In the genomic region with DNA sequence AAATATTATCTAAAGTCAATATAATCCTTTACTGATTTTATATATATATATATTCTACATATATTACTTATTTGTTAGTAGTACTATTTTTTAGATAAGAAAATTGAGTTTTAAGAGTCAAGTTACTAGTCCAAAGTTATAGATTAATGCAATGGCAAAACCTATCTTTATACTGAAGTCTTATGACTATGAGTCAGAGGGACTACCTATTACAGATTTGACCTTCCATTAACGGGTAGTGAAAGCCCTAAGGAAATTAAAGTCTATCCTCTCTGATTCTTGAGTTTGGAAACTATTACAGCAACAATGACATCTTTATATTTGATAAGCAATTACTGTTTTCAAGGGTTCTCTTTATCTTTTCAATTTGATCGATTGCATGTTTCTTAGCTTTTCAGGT, we compare ENCODE assay signal across 33 cellular contexts.
"Had no signal": no experiment of that assay in that cellular context is flagged by ENCODE, and none has a peak within 500 bp of the region (broad histone marks: within the 10 kb centered on the region; RNA-seq: fewer than 3 reads in every experiment).

No MANE protein-coding gene starts in this region.

- H3K36me3 Mint-ChIP-seq: activated CD4-positive, alpha-beta memory T cell treated with anti-CD3 and anti-CD28 coated beads for 36 hours; activated naive CD4-positive, alpha-beta T cell treated with anti-CD3 and anti-CD28 coated beads, Interleukin-2, amount 10 ng/mL, durations not matched to agents 7 days and 5 days; activated naive CD8-positive, alpha-beta T cell had no signal

- H3K27me3 ChIP-seq: brain microvascular endothelial cell had no signal

- H3K36me3 ChIP-seq: brain microvascular endothelial cell had no signal

- H3K9me3 Mint-ChIP-seq: activated CD4-positive, alpha-beta memory T cell treated with anti-CD3 and anti-CD28 coated beads for 36 hours; activated naive CD4-positive, alpha-beta T cell treated with anti-CD3 and anti-CD28 coated beads, Interleukin-2, amount 10 ng/mL, durations not matched to agents 7 days and 5 days had no signal

- H3K27ac ChIP-seq: VCaP had no signal

- H3K4me1 Mint-ChIP-seq: activated B cell treated with CpG ODN at 0.5 μM for 24 hours; activated naive CD4-positive, alpha-beta T cell treated with anti-CD3 and anti-CD28 coated beads, Interleukin-2, amount 10 ng/mL, durations not matched to agents 7 days and 5 days; activated naive CD8-positive, alpha-beta T cell treated with anti-CD3 and anti-CD28 coated beads, Interleukin-2, amount 50 U/mL, for 24 hours had no signal

- H3K27ac Mint-ChIP-seq: activated B cell treated with CpG ODN at 0.5 μM for 24 hours; activated CD4-positive, alpha-beta memory T cell treated with anti-CD3 and anti-CD28 coated beads for 36 hours; activated naive CD4-positive, alpha-beta T cell treated with anti-CD3 and anti-CD28 coated beads, Interleukin-2, amount 10 ng/mL, durations not matched to agents 7 days and 5 days; activated naive CD8-positive, alpha-beta T cell; activated naive CD8-positive, alpha-beta T cell treated with anti-CD3 and anti-CD28 coated beads, Interleukin-2, amount 50 U/mL, for 24 hours had no signal

- DNase-seq: activated B cell treated with CpG ODN at 0.5 μM for 24 hours; activated CD4-positive, alpha-beta memory T cell treated with anti-CD3 and anti-CD28 coated beads for 36 hours; activated CD4-positive, alpha-beta T cell treated with anti-CD3 and anti-CD28 coated beads for 4 hours; activated CD4-positive, alpha-beta T cell treated with anti-CD3 and anti-CD28 coated beads, Interleukin-2, amount 50 U/mL, for 1 hour; activated CD4-positive, CD25-positive, alpha-beta regulatory T cell treated with anti-CD3 and anti-CD28 coated beads, Interleukin-2, amount 50 U/mL, for 72 hours; activated CD8-positive, alpha-beta memory T cell treated with anti-CD3 and anti-CD28 coated beads, Interleukin-2, amount 50 U/mL, for 4 hours; activated effector memory CD4-positive, alpha-beta T cell treated with Interleukin-2 at 50 U/mL for 16 hours; activated naive CD4-positive, alpha-beta T cell treated with anti-CD3 and anti-CD28 coated beads, Interleukin-2, amount 10 ng/mL, durations not matched to agents 7 days and 5 days; activated naive CD8-positive, alpha-beta T cell treated with anti-CD3 and anti-CD28 coated beads, Interleukin-2, amount 50 U/mL, for 24 hours; activated T-cell treated with anti-CD3 and anti-CD28 coated beads for 4 hours; activated T-cell treated with anti-CD3 and anti-CD28 coated beads, Interleukin-2, amount 50 U/mL, for 48 hours; aorta; brain microvascular endothelial cell; cerebellar nuclear complex; NCI-H1105; NCI-H1436; NCI-H1694; NCI-H1930; NCI-H2081 treated with DMSO at 0.1 percent for 48 hours; NCI-H226; NCI-H446 treated with DMSO at 0.1 percent for 48 hours; NCI-H524; NCI-H69; RPMI8226; SIG-M5; SW 1271; T-helper 1 cell; T-helper 2 cell; T-helper 9 cell had no signal

- H3K4me3 Mint-ChIP-seq: activated B cell treated with CpG ODN at 0.5 μM for 24 hours; activated CD4-positive, alpha-beta memory T cell treated with anti-CD3 and anti-CD28 coated beads for 36 hours; activated naive CD4-positive, alpha-beta T cell treated with anti-CD3 and anti-CD28 coated beads, Interleukin-2, amount 10 ng/mL, durations not matched to agents 7 days and 5 days; activated naive CD8-positive, alpha-beta T cell; activated naive CD8-positive, alpha-beta T cell treated with anti-CD3 and anti-CD28 coated beads, Interleukin-2, amount 50 U/mL, for 24 hours had no signal

- ATAC-seq: activated naive CD8-positive, alpha-beta T cell treated with anti-CD3 and anti-CD28 coated beads, Interleukin-2, amount 50 U/mL, for 24 hours; Panc1; Right ventricle myocardium inferior had no signal
